8 cellular contexts compared by ENCODE assay signal in the genomic region with DNA sequence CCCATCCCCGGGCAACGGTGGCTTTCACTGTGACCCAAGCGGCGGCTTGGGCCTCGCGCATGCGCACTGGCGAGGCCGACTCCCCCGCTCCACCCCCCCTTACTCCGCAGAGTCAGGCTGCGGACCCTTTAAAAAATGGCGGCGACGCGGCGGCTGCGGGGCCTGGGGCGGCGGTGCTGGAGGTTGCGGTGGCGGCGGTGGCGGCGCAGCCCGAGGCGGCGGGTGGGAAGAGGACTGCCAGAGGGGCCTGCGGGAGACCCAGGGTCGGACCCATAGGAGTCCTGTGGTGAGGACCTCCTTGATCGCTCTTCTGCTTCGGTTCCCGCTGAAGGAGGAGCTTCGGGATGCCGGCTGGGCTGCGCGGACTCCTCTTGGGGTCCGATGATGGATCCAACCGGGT.
A peak's percentile ranks its signal among the peaks of the same experiment; 100 is the strongest.
DNase-seq lines count a peak whose midpoint lies in the region; ATAC-seq, FAIRE-seq and TF ChIP-seq lines count a peak whose summit lies in the region.
"Not testable (repeated sequence)": the region's sequence is repeated elsewhere in the genome, so short reads cannot be mapped to it uniquely, and the experiment has no call there.

No MANE protein-coding gene starts in this region.

- peak; percentile 56 for DNase-seq in activated CD4-positive, CD25-positive, alpha-beta regulatory T cell treated with anti-CD3 and anti-CD28 coated beads, Interleukin-2, amount 50 U/mL, for 16 hours (ENCODE audit: low read depth, low spot score)
- DNase-seq in activated CD8-positive, alpha-beta memory T cell treated with anti-CD3 and anti-CD28 coated beads, Interleukin-2, amount 50 U/mL, for 4 hours: peak; percentile 57
- DNase-seq in activated T-helper 1 cell treated with Interleukin-2 at 50 U/mL for 16 hours (ENCODE audit: low read depth) (peak; percentile 35), Right ventricle myocardium inferior (ENCODE audit: missing footprints) (peak; percentile 54), kidney (peak; percentile 61), sigmoid colon (peak; percentile 55), ureter (ENCODE audit: low spot score) (peak; percentile 44)
- peak; percentile 20 for DNase-seq in stimulated activated CD8-positive, alpha-beta memory T cell treated with anti-CD3 and anti-CD28 coated beads, Interleukin-12 subunit alpha, Interleukin-12 subunit beta, amount 100 ng/mL, for 4 hours (ENCODE audit: low read depth)

- not testable (repeated sequence) for H3K9me3 ChIP-seq in kidney (ENCODE audit: control insufficient read depth in 1 of 2, low read length in 2 of 2)
- H3K9me3 ChIP-seq in sigmoid colon: peaks cover 0 to 11% (median 5%) of the 10 kb centered on the region in 4 donors

- not testable (repeated sequence) for H3K36me3 ChIP-seq in kidney (ENCODE audit: control insufficient read depth in 1 of 2, insufficient read depth in 2 of 2, low read length in 2 of 2); sigmoid colon

- not testable (repeated sequence) for TF ChIP-seq POLR2A in sigmoid colon (IDR thresholded peaks at IDR 0.05)

- FAIRE-seq in kidney (lab: Jason Lieb, UNC): not testable (repeated sequence)

- not testable (repeated sequence) for H3K4me1 ChIP-seq in kidney (ENCODE audit: control insufficient read depth in 1 of 2, insufficient read depth in 1 of 2, low read depth in 1 of 2, low read length in 2 of 2); sigmoid colon

- not testable (repeated sequence) for H3K27ac ChIP-seq in kidney (ENCODE audit: low read depth in 2 of 2, low read length in 2 of 2); sigmoid colon

- 91 to 98% methylated on average over 20 of the region's 39 CpGs for WGBS in sigmoid colon, 2 donors

- H3K9ac ChIP-seq in kidney (ENCODE audit: low read length in 2 of 2): not testable (repeated sequence)

- ATAC-seq in Right ventricle myocardium inferior: not testable (repeated sequence)

- TF ChIP-seq CTCF in kidney (IDR thresholded peaks at IDR 0.05; ENCODE audit: borderline replicate concordance, extremely low read depth, insufficient read depth); sigmoid colon (IDR thresholded peaks at IDR 0.05): not testable (repeated sequence)

- intact Hi-C loops in Right ventricle myocardium inferior (cut with DNase I); kidney (cut with DNase I); sigmoid colon (cut with DNase I): not testable (repeated sequence)

- not testable (repeated sequence) for TF ChIP-seq EP300 in sigmoid colon (IDR thresholded peaks at IDR 0.05)

- not testable (repeated sequence) for H3K27me3 ChIP-seq in sigmoid colon

- H3K4me3 ChIP-seq in kidney (ENCODE audit: low read length in 2 of 2); sigmoid colon: not testable (repeated sequence)
